In the genomic region with DNA sequence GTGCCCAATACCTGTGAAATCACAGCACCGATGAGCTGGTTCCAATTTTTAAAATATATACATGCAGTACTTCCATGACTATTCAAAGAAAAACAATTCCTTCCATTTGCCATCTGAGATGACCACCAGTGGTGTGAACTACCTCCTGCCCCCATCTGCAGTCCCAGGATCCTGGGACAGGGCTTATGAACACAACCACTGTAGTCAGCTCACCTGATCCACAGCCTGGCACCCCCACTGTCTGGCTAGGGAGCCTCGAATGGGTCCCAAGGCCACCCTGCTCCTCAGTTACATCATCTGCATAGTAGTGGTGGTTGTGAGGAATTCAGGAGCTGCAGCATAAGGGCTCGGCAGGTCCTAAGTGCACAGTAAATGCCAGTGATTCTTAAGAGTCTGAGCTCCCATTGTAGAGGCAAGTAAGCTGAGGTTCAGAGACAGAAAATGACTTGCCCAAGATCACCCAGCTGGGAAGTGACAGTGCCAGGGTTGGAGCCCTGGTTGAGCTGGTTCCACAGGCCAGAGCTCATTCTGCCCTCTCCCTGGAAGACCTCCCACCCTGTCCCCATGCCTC, we compare ENCODE assay signal across 2 cellular contexts.
TF ChIP-seq lines count a peak whose summit lies in the region.

No MANE protein-coding gene starts in this region.

TF ChIP-seq in WTC11, 78 proteins besides CTCF, POLR2A, EP300 and RAD21:
- peak; percentile 28; the same call in 1 of the 2 replicates for TF ChIP-seq GABPB1 (CRISPR knock-in tag; IDR thresholded peaks at IDR 0.05)

TF ChIP-seq in HepG2, 621 proteins besides CTCF, POLR2A, EP300 and RAD21:
- TF ChIP-seq ZMYM3 (CRISPR knock-in tag; IDR thresholded peaks at IDR 0.05) (peak; percentile 55; the same call in 1 of the 2 replicates), RBFOX2 (IDR thresholded peaks at IDR 0.05; ENCODE audit: low read depth, low read length) (0 out of 2 replicates have a peak, but pooled peaks have one; percentile 28), ZNF629 (CRISPR knock-in tag; conservative IDR thresholded peaks at IDR 0.05) (peak; percentile 88)
TF ChIP-seq in HepG2: peak in this region for 3; not testable (repeated sequence) for 618.
